24 cellular contexts compared by ENCODE assay signal in genomic region chr4:111755571-111755970, GRCh38.
DNase-seq lines count a peak whose midpoint lies in the region; ATAC-seq and TF ChIP-seq lines count a peak whose summit lies in the region.
"Had no signal": no experiment of that assay in that cellular context is flagged by ENCODE, and none has a peak within 500 bp of the region (broad histone marks: within the 10 kb centered on the region; RNA-seq: fewer than 3 reads in every experiment).

No MANE protein-coding gene starts in this region.

- DNase-seq in Right ventricle myocardium superior (peak; percentile 13), heart right ventricle (no peak), lower lobe of right lung (peak; percentile 36), GM19238 (ENCODE audit: insufficient read length, low spot score) (no peak)
- no peak for DNase-seq in T-helper 2 cell treated with Interferon-gamma antibody and Interleukin-4, amounts not matched to agents 5 μg/mL and 100 μg/mL, for 36 hours (ENCODE audit: low spot score)
- DNase-seq: AML-193; C1 segment of cervical spinal cord; CD4-positive, alpha-beta memory T cell; CD4-positive, CD25-positive, alpha-beta regulatory T cell; CD8-positive, alpha-beta memory T cell; COR-L47; DMS 273 treated with DMSO at 0.1 percent for 48 hours; DMS153; DMS53; DMS79; DND-41; EL; GDM1 had no signal

- H3K4me3 ChIP-seq in heart right ventricle, result no peak overlapping the region
- H3K4me3 ChIP-seq in lower lobe of right lung, result no peak overlapping the region
- H3K4me3 ChIP-seq: A549, BLaER1, GM12878 had no signal

- no peaks in the 10 kb centered on the region for H3K27me3 Mint-ChIP-seq in T-helper 2 cell treated with Interferon-gamma antibody and Interleukin-4, amounts not matched to agents 5 μg/mL and 100 μg/mL, for 36 hours (ENCODE audit: low read depth)
- H3K27me3 Mint-ChIP-seq: B cell; CD4-positive, alpha-beta memory T cell; CD4-positive, CD25-positive, alpha-beta regulatory T cell; CD8-positive, alpha-beta memory T cell had no signal

- H3K9me3 Mint-ChIP-seq in T-helper 2 cell treated with Interferon-gamma antibody and Interleukin-4, amounts not matched to agents 5 μg/mL and 100 μg/mL, for 36 hours, result no peaks in the 10 kb centered on the region
- H3K9me3 Mint-ChIP-seq: CD14-positive monocyte had no signal

- H3K4me3 Mint-ChIP-seq in T-helper 2 cell treated with Interferon-gamma antibody and Interleukin-4, amounts not matched to agents 5 μg/mL and 100 μg/mL, for 36 hours, result no peak overlapping the region
- H3K4me3 Mint-ChIP-seq: B cell; CD14-positive monocyte; CD4-positive, alpha-beta memory T cell; CD4-positive, CD25-positive, alpha-beta regulatory T cell; CD8-positive, alpha-beta memory T cell had no signal

- TF ChIP-seq CTCF in heart right ventricle (IDR thresholded peaks at IDR 0.05) (no peak), lower lobe of right lung (IDR thresholded peaks at IDR 0.05) (no peak)

- ATAC-seq in Right ventricle myocardium superior (ENCODE audit: poor library complexity) (no peak), heart right ventricle (no peak), lower lobe of right lung (no peak)
- ATAC-seq: A549, GM12878 had no signal

- H3K27ac ChIP-seq in heart right ventricle, result no peak overlapping the region
- no peak overlapping the region for H3K27ac ChIP-seq in lower lobe of right lung
- H3K27ac ChIP-seq: 22Rv1, A549, BLaER1 had no signal

- no peaks in the 10 kb centered on the region for H3K36me3 Mint-ChIP-seq in T-helper 2 cell treated with Interferon-gamma antibody and Interleukin-4, amounts not matched to agents 5 μg/mL and 100 μg/mL, for 36 hours (ENCODE audit: low read depth)
- H3K36me3 Mint-ChIP-seq: CD14-positive monocyte; CD4-positive, alpha-beta memory T cell; CD4-positive, CD25-positive, alpha-beta regulatory T cell; CD8-positive, alpha-beta memory T cell had no signal

- H3K27ac Mint-ChIP-seq in T-helper 2 cell treated with Interferon-gamma antibody and Interleukin-4, amounts not matched to agents 5 μg/mL and 100 μg/mL, for 36 hours, result no peak overlapping the region
- H3K27ac Mint-ChIP-seq: B cell; CD14-positive monocyte; CD4-positive, alpha-beta memory T cell; CD4-positive, CD25-positive, alpha-beta regulatory T cell had no signal

- H3K27me3 ChIP-seq in heart right ventricle, result peaks cover 0 to 3% (median 0%) of the 10 kb centered on the region in 7 donors
- no peaks in the 10 kb centered on the region for H3K27me3 ChIP-seq in lower lobe of right lung (ENCODE audit: low read depth)
- H3K27me3 ChIP-seq: BLaER1 had no signal

- no peaks in the 10 kb centered on the region for H3K4me1 Mint-ChIP-seq in T-helper 2 cell treated with Interferon-gamma antibody and Interleukin-4, amounts not matched to agents 5 μg/mL and 100 μg/mL, for 36 hours (ENCODE audit: low read depth)
- H3K4me1 Mint-ChIP-seq: B cell; CD14-positive monocyte; CD4-positive, alpha-beta memory T cell; CD4-positive, CD25-positive, alpha-beta regulatory T cell; CD8-positive, alpha-beta memory T cell had no signal

- H3K4me1 ChIP-seq in heart right ventricle (no peaks in the 10 kb centered on the region), lower lobe of right lung (no peaks in the 10 kb centered on the region)
- H3K4me1 ChIP-seq: A549, BLaER1 had no signal

- 89 to 94% methylated on average over 10 of the region's 10 CpGs for WGBS in heart right ventricle, 2 donors

- no peaks in the 10 kb centered on the region for H3K9me3 ChIP-seq in heart right ventricle
- H3K9me3 ChIP-seq in lower lobe of right lung, result no peaks in the 10 kb centered on the region
- H3K9me3 ChIP-seq: A549, BLaER1 had no signal

- intact Hi-C loops in Right ventricle myocardium superior (cut with DNase I), result no loop called here
- intact Hi-C loops in heart right ventricle (cut with DNase I), result no loop called here
- intact Hi-C loops in lower lobe of right lung (cut with DNase I), result no loop called here

- H3K36me3 ChIP-seq in heart right ventricle (no peaks in the 10 kb centered on the region), lower lobe of right lung (no peaks in the 10 kb centered on the region)
- H3K36me3 ChIP-seq: BLaER1 had no signal

Comparison
In these comparisons a context has a peak if more than half of its experiments do, and no peak if none do; other contexts are left out.
1. DNase-seq: peak in Right ventricle myocardium superior (single experiment) and lower lobe of right lung (single experiment); none in heart right ventricle (0 of 2), T-helper 2 cell treated with Interferon-gamma antibody and Interleukin-4, amounts not matched to agents 5 μg/mL and 100 μg/mL, for 36 hours (single experiment) and GM19238 (single experiment).